In the genomic region with DNA sequence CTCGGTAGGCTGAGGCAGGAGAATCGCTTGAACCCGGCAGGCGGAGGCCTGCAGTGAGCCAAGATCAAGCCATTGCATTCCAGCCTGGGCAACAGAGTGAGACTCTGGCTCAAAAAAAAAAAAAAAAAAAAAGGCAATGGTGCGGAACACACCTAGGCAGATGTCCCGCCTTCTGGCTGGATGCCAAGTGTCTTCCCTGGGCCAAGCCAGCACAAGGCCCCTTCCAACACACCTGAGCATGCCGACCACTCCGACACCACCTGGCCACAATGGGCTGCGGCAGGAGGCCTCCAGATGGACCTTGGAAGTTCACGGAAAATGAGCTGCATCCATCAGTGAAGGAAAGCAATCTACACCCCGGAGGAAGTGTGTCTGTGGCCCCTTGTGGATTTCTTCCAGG, we compare ENCODE assay signal across 20 cellular contexts. TPM values are rescaled to one million over a fixed set of nuclear protein-coding genes. Genes with fewer than 3 reads are reported as not detected.
DNase-seq lines count a peak whose midpoint lies in the region; ATAC-seq and TF ChIP-seq lines count a peak whose summit lies in the region.
"Had no signal": no experiment of that assay in that cellular context is flagged by ENCODE, and none has a peak within 500 bp of the region (broad histone marks: within the 10 kb centered on the region; RNA-seq: fewer than 3 reads in every experiment).

No MANE protein-coding gene starts in this region.

- peaks cover 1% of the 10 kb centered on the region for H3K36me3 Mint-ChIP-seq in neural progenitor cell

- no peaks in the 10 kb centered on the region for H3K9me3 Mint-ChIP-seq in neural progenitor cell
- H3K9me3 Mint-ChIP-seq: activated naive CD4-positive, alpha-beta T cell treated with anti-CD3 and anti-CD28 coated beads, Interleukin-2, amount 50 U/mL, for 24 hours; central memory CD8-positive, alpha-beta T cell; HFFc6 had no signal

- H3K9me3 ChIP-seq in neural progenitor cell (ENCODE audit: low read depth) = no peaks in the 10 kb centered on the region
- H3K9me3 ChIP-seq: ascending aorta, upper lobe of right lung had no signal

- peaks cover 13% of the 10 kb centered on the region for H3K4me1 Mint-ChIP-seq in neural progenitor cell

- no peak overlapping the region for H3K27ac Mint-ChIP-seq in neural progenitor cell
- H3K27ac Mint-ChIP-seq: activated naive CD4-positive, alpha-beta T cell treated with anti-CD3 and anti-CD28 coated beads, Interleukin-2, amount 50 U/mL, for 24 hours; HFFc6 had no signal

- no peaks in the 10 kb centered on the region for H3K27me3 Mint-ChIP-seq in neural progenitor cell (ENCODE audit: insufficient read depth, low read depth)
- H3K27me3 Mint-ChIP-seq: activated naive CD4-positive, alpha-beta T cell treated with anti-CD3 and anti-CD28 coated beads, Interleukin-2, amount 50 U/mL, for 24 hours; central memory CD8-positive, alpha-beta T cell had no signal

- ATAC-seq in GM19328 (IDR thresholded peaks at IDR 0.05; ENCODE audit: unreplicated experiment) = no peak
- ATAC-seq: activated CD4-positive, CD25-positive, alpha-beta regulatory T cell treated with anti-CD3 and anti-CD28 coated beads, Interleukin-2, amount 50 U/mL, for 24 hours; upper lobe of right lung had no signal

- H3F3A ChIP-seq in neural progenitor cell (ENCODE audit: low read depth) = peaks cover 13% of the 10 kb centered on the region

- no peak for TF ChIP-seq CTCF in neural progenitor cell (IDR thresholded peaks at IDR 0.05)

- no peaks in the 10 kb centered on the region for H3K27me3 ChIP-seq in neural progenitor cell
- H3K27me3 ChIP-seq: ascending aorta, upper lobe of right lung had no signal

- H3K36me3 ChIP-seq in neural progenitor cell = no peaks in the 10 kb centered on the region
- H3K36me3 ChIP-seq: ascending aorta, upper lobe of right lung had no signal

- H3K27ac ChIP-seq in neural progenitor cell = no peak overlapping the region
- H3K27ac ChIP-seq: ascending aorta, HL-60, upper lobe of right lung had no signal

- H4K20me1 ChIP-seq in neural progenitor cell (ENCODE audit: low read depth) = peaks cover 16% of the 10 kb centered on the region

- H3K79me2 ChIP-seq in neural progenitor cell (ENCODE audit: low read depth) = peaks cover 36% of the 10 kb centered on the region

- no peak overlapping the region for H3K4me3 Mint-ChIP-seq in neural progenitor cell
- H3K4me3 Mint-ChIP-seq: activated naive CD4-positive, alpha-beta T cell treated with anti-CD3 and anti-CD28 coated beads, Interleukin-2, amount 50 U/mL, for 24 hours; central memory CD8-positive, alpha-beta T cell; HFFc6 had no signal

- no peak overlapping the region for H3K4me2 ChIP-seq in neural progenitor cell

- H2AFZ ChIP-seq in neural progenitor cell (replicated peaks) = no peak overlapping the region

- H3K4me3 ChIP-seq in neural progenitor cell = no peak overlapping the region
- H3K4me3 ChIP-seq: ascending aorta, lung, upper lobe of right lung had no signal

- peak; percentile 86 for DNase-seq in COLO668 (lab: John Stamatoyannopoulos, UW; ENCODE audit: unreplicated experiment)
- peak; percentile 14 for DNase-seq in NCI-H1105 (lab: John Stamatoyannopoulos, UW)
- DNase-seq in NCI-H526 (lab: John Stamatoyannopoulos, UW) = peak; percentile 24 to 74
- DNase-seq in cerebellum (ENCODE audit: low spot score) = peak; percentile 19
- no peak for DNase-seq in neural progenitor cell (ENCODE audit: low spot score)
- DNase-seq in medulla oblongata (ENCODE audit: extremely low spot score) = no peak
- DNase-seq: activated T-cell treated with anti-CD3 and anti-CD28 coated beads, Interleukin-2, amount 50 U/mL, for 48 hours; COR-L47; effector CD4-positive, alpha-beta T cell; HFFc6; islet precursor cell; T1000; upper lobe of right lung had no signal

- no peak overlapping the region for H3K9ac ChIP-seq in neural progenitor cell

- H3K4me1 ChIP-seq in neural progenitor cell = peaks cover 11% of the 10 kb centered on the region
- H3K4me1 ChIP-seq: ascending aorta, upper lobe of right lung had no signal

RNA-seq across cellular contexts. Expression of gene NUP210, which starts 19.0 kb away (rescaled TPM):
- total RNA-seq in cerebellum = 13.8 TPM
- total RNA-seq in neural progenitor cell (ENCODE audit: low replicate concordance) = 37.1 and 78.9 TPM in 2 replicates

Comparison
In these comparisons a context has a peak if more than half of its experiments do, and no peak if none do; other contexts are left out.
1. DNase-seq: peak in COLO668 (single experiment), NCI-H1105 (single experiment), NCI-H526 (2 of 2) and cerebellum (single experiment); none in neural progenitor cell (single experiment) and medulla oblongata (single experiment).